8 cellular contexts compared by ENCODE assay signal in genomic region chr10:46282460-46283216, GRCh38. TPM values are rescaled to one million over a fixed set of nuclear protein-coding genes. Genes with fewer than 3 reads are reported as not detected.
A peak's percentile ranks its signal among the peaks of the same experiment; 100 is the strongest.
DNase-seq lines count a peak whose midpoint lies in the region; ATAC-seq and TF ChIP-seq lines count a peak whose summit lies in the region.

No MANE protein-coding gene starts in this region.

- no peaks in the 10 kb centered on the region for H3K9me3 Mint-ChIP-seq in activated CD4-positive, alpha-beta T cell treated with anti-CD3 and anti-CD28 coated beads for 36 hours (ENCODE audit: low read depth)

- no peak overlapping the region; the same call in 1 of the 2 replicates for H3K9ac ChIP-seq in KMS-11

- peaks cover 16% of the 10 kb centered on the region for H3K4me1 Mint-ChIP-seq in activated CD4-positive, alpha-beta T cell treated with anti-CD3 and anti-CD28 coated beads for 36 hours

- H3K27me3 Mint-ChIP-seq in activated CD4-positive, alpha-beta T cell treated with anti-CD3 and anti-CD28 coated beads for 36 hours: peaks cover 11% of the 10 kb centered on the region

- intact Hi-C loops in activated CD4-positive, alpha-beta T cell treated with anti-CD3 and anti-CD28 coated beads for 36 hours (cut with DNase I, micrococcal nuclease): loop anchor here (1.0 to 5.0 kb wide), 3 partner anchors 176 to 1098 kb away; no protein-coding TSS in a partner anchor

- TF ChIP-seq CTCF in GM12875 (IDR thresholded peaks at IDR 0.05; ENCODE audit: borderline replicate concordance, insufficient read depth, low read depth, low read length) (no peak), KMS-11 (conservative IDR thresholded peaks at IDR 0.05; ENCODE audit: low read depth, low read length) (no peak), coronary artery (IDR thresholded peaks at IDR 0.05) (no peak)

- CTCF ChIA-PET in activated CD4-positive, alpha-beta T cell treated with anti-CD3 and anti-CD28 coated beads for 36 hours (lab: Charles Lee): interaction anchor here (1.6 kb wide), 2 partner anchors 176 to 1097 kb away, joined by 4 to 7 read pairs; no protein-coding TSS in a partner anchor

- H3K4me3 ChIP-seq in GM12875 (ENCODE audit: low read depth, low read length) (peak overlapping the region; percentile 49), KMS-11 (IDR thresholded peaks at IDR 0.05; ENCODE audit: insufficient read depth, low read depth, low read length) (no peak overlapping the region), coronary artery (peak overlapping the region; percentile 73)

- peak overlapping the region; percentile 57 for H3K4me2 ChIP-seq in KMS-11

- H3K36me3 Mint-ChIP-seq in activated CD4-positive, alpha-beta T cell treated with anti-CD3 and anti-CD28 coated beads for 36 hours (ENCODE audit: low read depth): no peaks in the 10 kb centered on the region

- H4K20me1 ChIP-seq in KMS-11 (ENCODE audit: insufficient read depth): no peaks in the 10 kb centered on the region

- POLR2A ChIA-PET in activated CD4-positive, alpha-beta T cell treated with anti-CD3 and anti-CD28 coated beads for 36 hours (lab: Charles Lee): interaction anchor here (1.0 kb wide), 1 partner anchor 176 kb away, joined by 3 read pairs; no protein-coding TSS in a partner anchor

- H3K27ac ChIP-seq in KMS-11 (no peak overlapping the region), coronary artery (peak overlapping the region; percentile 68 to 76)

- H3K4me1 ChIP-seq in KMS-11 (ENCODE audit: low read depth, poor library complexity, severe bottlenecking): peaks cover 23% of the 10 kb centered on the region

- H3K27me3 ChIP-seq in KMS-11 (ENCODE audit: insufficient read depth, low read depth): no peaks in the 10 kb centered on the region

- peak overlapping the region; percentile 63 for H3K4me3 Mint-ChIP-seq in activated CD4-positive, alpha-beta T cell treated with anti-CD3 and anti-CD28 coated beads for 36 hours

- H3K27ac Mint-ChIP-seq in activated CD4-positive, alpha-beta T cell treated with anti-CD3 and anti-CD28 coated beads for 36 hours: peak overlapping the region; percentile 16

- no peaks in the 10 kb centered on the region for H3K36me3 ChIP-seq in KMS-11 (ENCODE audit: insufficient read depth)

- no peaks in the 10 kb centered on the region for H3K79me2 ChIP-seq in KMS-11 (ENCODE audit: insufficient read depth, low read depth)

- peak overlapping the region; percentile 88; the same call in 1 of the 2 replicates for H2AFZ ChIP-seq in KMS-11 (ENCODE audit: low read depth)

- ATAC-seq in activated CD4-positive, alpha-beta T cell treated with anti-CD3 and anti-CD28 coated beads for 36 hours: peak; percentile 81

- DNase-seq in activated CD4-positive, alpha-beta T cell treated with anti-CD3 and anti-CD28 coated beads for 36 hours: peak; percentile 78
- DNase-seq in coronary artery (ENCODE audit: low spot score): peak; percentile 90
- DNase-seq in kidney tubule cell (ENCODE audit: low spot score): peak; percentile 56
- DNase-seq in stimulated activated CD4-positive, alpha-beta T cell treated with anti-CD3 and anti-CD28 coated beads, Interleukin-15, amount 100 ng/mL, for 24 hours: peak; percentile 79
- no peak for DNase-seq in NCI-H128 (lab: John Stamatoyannopoulos, UW; ENCODE audit: unreplicated experiment)
- DNase-seq in NCI-H1436 treated with DMSO at 0.1 percent for 48 hours (lab: John Stamatoyannopoulos, UW): no peak

RNA-seq across cellular contexts. Expression of gene ANTXRL, which starts 4.2 kb away (rescaled TPM):
- total RNA-seq in activated CD4-positive, alpha-beta T cell treated with anti-CD3 and anti-CD28 coated beads for 36 hours: not detected

Comparison
In these comparisons a context has a peak if more than half of its experiments do, and no peak if none do; other contexts are left out.
1. DNase-seq: peak in activated CD4-positive, alpha-beta T cell treated with anti-CD3 and anti-CD28 coated beads for 36 hours (single experiment), coronary artery (single experiment), kidney tubule cell (single experiment) and stimulated activated CD4-positive, alpha-beta T cell treated with anti-CD3 and anti-CD28 coated beads, Interleukin-15, amount 100 ng/mL, for 24 hours (single experiment); none in NCI-H128 (single experiment) and NCI-H1436 treated with DMSO at 0.1 percent for 48 hours (single experiment).